ENCODE assay signal across 17 cellular contexts in genomic region chr6:107419747-107420146, GRCh38. TPM values are rescaled to one million over a fixed set of nuclear protein-coding genes. Genes with fewer than 3 reads are reported as not detected.
DNase-seq lines count a peak whose midpoint lies in the region; ATAC-seq and TF ChIP-seq lines count a peak whose summit lies in the region.
"Had no signal": no experiment of that assay in that cellular context is flagged by ENCODE, and none has a peak within 500 bp of the region (broad histone marks: within the 10 kb centered on the region; RNA-seq: fewer than 3 reads in every experiment).

No MANE protein-coding gene starts in this region.

- H2BK15ac ChIP-seq in mesenchymal stem cell (ENCODE audit: low read depth, poor library complexity, severe bottlenecking), result no peak overlapping the region

- H3K18ac ChIP-seq in mesenchymal stem cell (ENCODE audit: low read depth in 1 of 2, low read length in 2 of 2), result no peak overlapping the region

- H3K23ac ChIP-seq in mesenchymal stem cell (ENCODE audit: low read length in 2 of 2), result no peak overlapping the region

- H3K79me1 ChIP-seq in mesenchymal stem cell (replicated peaks; ENCODE audit: low read length, poor library complexity, severe bottlenecking), result peaks cover 7% of the 10 kb centered on the region

- no peak for TF ChIP-seq CTCF in astrocyte of the spinal cord (IDR thresholded peaks at IDR 0.05; ENCODE audit: low read depth, low read length)

- ATAC-seq in HG03439 (IDR thresholded peaks at IDR 0.05; ENCODE audit: unreplicated experiment) (no peak), HG03354 (IDR thresholded peaks at IDR 0.05; ENCODE audit: poor library complexity, severe bottlenecking, unreplicated experiment) (no peak)

- WGBS in mesenchymal stem cell, result 43% methylated on average over 1 of the region's 2 CpGs

- H3K36me3 ChIP-seq in mesenchymal stem cell (ENCODE audit: control insufficient read depth in 1 of 2, insufficient read depth in 2 of 2, low read depth in 1 of 2, low read length in 2 of 2), result no peaks in the 10 kb centered on the region
- H3K36me3 ChIP-seq: SJCRH30 had no signal

- H3K9me3 ChIP-seq in mesenchymal stem cell (ENCODE audit: control insufficient read depth, low read length), result no peaks in the 10 kb centered on the region
- H3K9me3 ChIP-seq: SJCRH30 had no signal

- H2BK5ac ChIP-seq in mesenchymal stem cell (ENCODE audit: low read depth, low read length, poor library complexity, severe bottlenecking), result no peak overlapping the region

- in situ Hi-C loops in astrocyte of the spinal cord (cut with HindIII; ENCODE audit: low sequenced_read_pairs), result no loop called here

- no peak overlapping the region for H3K4ac ChIP-seq in mesenchymal stem cell (ENCODE audit: low read depth in 1 of 2, low read length in 2 of 2)

- H3K27me3 ChIP-seq in mesenchymal stem cell (ENCODE audit: control insufficient read depth in 1 of 2, insufficient read depth in 1 of 2, low read length in 2 of 2), result no peaks in the 10 kb centered on the region
- H3K27me3 ChIP-seq: SJCRH30 had no signal

- H3K4me2 ChIP-seq in mesenchymal stem cell (ENCODE audit: low read length, poor library complexity, severe bottlenecking), result no peak overlapping the region

- H4K91ac ChIP-seq in mesenchymal stem cell (ENCODE audit: low read length), result no peak overlapping the region

- no peak overlapping the region for H2AK5ac ChIP-seq in mesenchymal stem cell (ENCODE audit: low read length, severe bottlenecking)

- no peak overlapping the region for H2AFZ ChIP-seq in mesenchymal stem cell (ENCODE audit: low read depth, low read length)

- no peak overlapping the region for H3K14ac ChIP-seq in mesenchymal stem cell (ENCODE audit: low read length in 2 of 2)

- peak overlapping the region; percentile 4 for H3K9ac ChIP-seq in mesenchymal stem cell (ENCODE audit: low read length)

- H3K27ac ChIP-seq in mesenchymal stem cell (ENCODE audit: low read length, poor library complexity, severe bottlenecking), result no peak overlapping the region
- H3K27ac ChIP-seq: SJCRH30 had no signal

- H4K8ac ChIP-seq in mesenchymal stem cell (ENCODE audit: low read length), result no peak overlapping the region

- no peak overlapping the region for H2BK120ac ChIP-seq in mesenchymal stem cell (ENCODE audit: low read depth, low read length)

- H3K4me3 ChIP-seq in astrocyte of the spinal cord (ENCODE audit: low read depth, low read length) (no peak overlapping the region), mesenchymal stem cell (ENCODE audit: insufficient read depth in 1 of 2, low read depth in 1 of 2, low read length in 2 of 2) (no peak overlapping the region)
- H3K4me3 ChIP-seq: SJCRH30 had no signal

- H3K4me1 ChIP-seq in mesenchymal stem cell (ENCODE audit: control insufficient read depth, insufficient read depth, low read depth, low read length), result no peaks in the 10 kb centered on the region
- H3K4me1 ChIP-seq: SJCRH30 had no signal

- DNase-seq in NCI-H1436 (lab: John Stamatoyannopoulos, UW) (peak; percentile 7), NCI-H1436 treated with DMSO at 0.1 percent for 48 hours (lab: John Stamatoyannopoulos, UW) (no peak), HT1080 (ENCODE audit: low read depth) (peak; percentile 5), astrocyte of the spinal cord (ENCODE audit: low read depth, low spot score) (peak; percentile 20), mesenchymal stem cell (peak; percentile 45), dedifferentiated amniotic fluid mesenchymal stem cell (ENCODE audit: extremely low spot score) (no peak)
- DNase-seq: activated CD4-positive, CD25-positive, alpha-beta regulatory T cell; CD4-positive, CD25-positive, alpha-beta regulatory T cell; endodermal cell; hippocampal formation; kidney; MM.1S; SJCRH30; stimulated activated naive CD4-positive, alpha-beta T cell treated with Interleukin-2 at 50 U/mL for 16 hours; trophoblast cell had no signal

- no peak overlapping the region for H2BK12ac ChIP-seq in mesenchymal stem cell (ENCODE audit: low read length in 2 of 2)

RNA-seq across cellular contexts. Expression of gene PDSS2, which starts 39.6 kb away (rescaled TPM):
- 6.9 and 10.7 TPM in 2 replicates for total RNA-seq in HT1080 (2014; rRNA removed; shearing (Covaris generic))
- polyA plus RNA-seq in HT1080 (2015; cell fraction: cytosol; rRNA removed), result 9.4 and 10.3 TPM in 2 replicates
- polyA plus RNA-seq in HT1080 (2015; cell fraction: nucleus; rRNA removed), result 5.8 and 7.9 TPM in 2 replicates
- 8.4 TPM for polyA plus RNA-seq in mesenchymal stem cell (2013, experiment 1 of 2)
- polyA plus RNA-seq in mesenchymal stem cell (2013, experiment 2 of 2), result 8.9 TPM

Comparison
In these comparisons a context has a peak if more than half of its experiments do, and no peak if none do; other contexts are left out.
1. DNase-seq: peak in NCI-H1436 (single experiment), HT1080 (single experiment), astrocyte of the spinal cord (single experiment) and mesenchymal stem cell (single experiment); none in NCI-H1436 treated with DMSO at 0.1 percent for 48 hours (single experiment) and dedifferentiated amniotic fluid mesenchymal stem cell (single experiment).